Comparison of ENCODE assay signal across 17 cellular contexts in the genomic region with DNA sequence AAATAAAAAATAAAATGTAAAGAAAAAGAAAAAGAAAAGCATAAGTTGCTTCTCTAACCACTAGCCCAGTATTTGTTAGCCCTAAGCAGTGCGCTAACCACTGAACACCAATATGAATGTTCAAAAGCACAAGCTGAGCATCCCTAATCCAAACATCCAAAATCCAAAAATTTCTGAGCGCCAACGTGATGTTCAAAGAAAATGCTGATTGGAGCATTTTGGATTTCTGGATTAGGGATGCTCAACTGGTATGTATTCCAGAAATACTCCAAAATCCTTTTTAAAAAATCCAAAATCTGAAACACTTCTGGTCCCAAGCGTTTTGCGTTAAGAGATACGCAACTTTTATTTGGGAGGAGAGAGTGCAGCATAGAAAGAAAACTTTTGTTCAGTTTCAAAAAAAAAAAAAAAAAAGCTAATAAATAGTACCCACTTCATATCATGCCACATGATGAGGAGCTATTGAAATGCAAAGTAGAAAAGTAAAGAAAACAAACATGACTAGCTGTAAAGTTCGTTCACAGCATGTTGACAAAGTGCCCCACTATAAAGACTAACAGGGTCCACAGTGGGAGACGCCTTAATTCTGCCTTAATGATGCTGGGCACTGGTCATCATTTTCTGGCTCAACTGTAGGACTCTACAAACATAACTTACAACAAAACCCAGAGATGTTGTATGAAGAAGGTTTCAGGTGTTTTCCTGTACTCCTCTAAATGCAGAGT. TPM values are rescaled to one million over a fixed set of nuclear protein-coding genes. Genes with fewer than 3 reads are reported as not detected.
DNase-seq lines count a peak whose midpoint lies in the region; ATAC-seq and TF ChIP-seq lines count a peak whose summit lies in the region.
"Had no signal": no experiment of that assay in that cellular context is flagged by ENCODE, and none has a peak within 500 bp of the region (broad histone marks: within the 10 kb centered on the region; RNA-seq: fewer than 3 reads in every experiment).

No MANE protein-coding gene starts in this region.

- TF ChIP-seq POLR2A in sigmoid colon (IDR thresholded peaks at IDR 0.05), result no peak

- H3K27me3 ChIP-seq in left ventricle myocardium inferior (ENCODE audit: low read depth), result no peaks in the 10 kb centered on the region
- no peaks in the 10 kb centered on the region for H3K27me3 ChIP-seq in sigmoid colon
- H3K27me3 ChIP-seq: brain microvascular endothelial cell had no signal

- no peak overlapping the region for H3K4me3 Mint-ChIP-seq in activated T-cell treated with anti-CD3 and anti-CD28 coated beads, Interleukin-2, amount 50 U/mL, for 4 hours
- H3K4me3 Mint-ChIP-seq: effector memory CD8-positive, alpha-beta T cell; naive thymus-derived CD4-positive, alpha-beta T cell had no signal

- H3K9me3 ChIP-seq in left ventricle myocardium inferior (replicated peaks) (no peaks in the 10 kb centered on the region), sigmoid colon (no peaks in the 10 kb centered on the region)

- intact Hi-C loops in left ventricle myocardium inferior (cut with micrococcal nuclease), result no loop called here
- intact Hi-C loops in left cardiac atrium (cut with DNase I), result no loop called here
- intact Hi-C loops in sigmoid colon (cut with DNase I), result no loop called here

- TF ChIP-seq EP300 in sigmoid colon (IDR thresholded peaks at IDR 0.05), result no peak

- H3K27ac ChIP-seq in left ventricle myocardium inferior (replicated peaks), result peak overlapping the region; percentile 81
- peak overlapping the region; percentile 34 for H3K27ac ChIP-seq in epithelial cell of prostate
- peak overlapping the region; percentile 38 to 62 (median 50) for H3K27ac ChIP-seq in sigmoid colon
- H3K27ac ChIP-seq: brain microvascular endothelial cell had no signal

- H3K4me1 ChIP-seq in left ventricle myocardium inferior (peaks cover 31% of the 10 kb centered on the region), sigmoid colon (peaks cover 0 to 31% (median 24%) of the 10 kb centered on the region in 4 donors)

- H3K36me3 Mint-ChIP-seq in activated T-cell treated with anti-CD3 and anti-CD28 coated beads, Interleukin-2, amount 50 U/mL, for 4 hours (ENCODE audit: insufficient read depth), result peaks cover 8% of the 10 kb centered on the region

- no peaks in the 10 kb centered on the region for H3K9me3 Mint-ChIP-seq in activated T-cell treated with anti-CD3 and anti-CD28 coated beads, Interleukin-2, amount 50 U/mL, for 4 hours
- H3K9me3 Mint-ChIP-seq: effector memory CD8-positive, alpha-beta T cell; naive thymus-derived CD4-positive, alpha-beta T cell had no signal

- DNase-seq in left ventricle myocardium inferior (no peak), left cardiac atrium (no peak), epithelial cell of prostate (ENCODE audit: low read depth, low spot score) (no peak), sigmoid colon (no peak), NCI-H2196 treated with DMSO at 0.1 percent for 48 hours (lab: John Stamatoyannopoulos, UW; ENCODE audit: unreplicated experiment) (no peak), AG20443 (ENCODE audit: low spot score) (no peak)
- DNase-seq in activated CD8-positive, alpha-beta memory T cell treated with anti-CD3 and anti-CD28 coated beads, Interleukin-2, amount 50 U/mL, for 4 hours, result no peak
- DNase-seq in activated T-cell treated with anti-CD3 and anti-CD28 coated beads, Interleukin-2, amount 50 U/mL, for 4 hours, result no peak
- DNase-seq: activated CD4-positive, alpha-beta T cell treated with anti-CD3 and anti-CD28 coated beads, Interleukin-2, amount 50 U/mL, for 1 hour; activated naive CD4-positive, alpha-beta T cell treated with anti-CD3 and anti-CD28 coated beads, Interleukin-2, amount 50 U/mL, for 16 hours; activated T-cell treated with anti-CD3 and anti-CD28 coated beads, Interleukin-2, amount 50 U/mL, for 1 hour; DMS79 treated with DMSO at 0.1 percent for 48 hours; effector memory CD8-positive, alpha-beta T cell; naive thymus-derived CD4-positive, alpha-beta T cell; NCI-H187 had no signal

- WGBS in sigmoid colon, 2 donors, result 72 to 87% methylated on average over 8 of the region's 8 CpGs

- ATAC-seq in left cardiac atrium, result no peak
- no peak for ATAC-seq in activated T-cell treated with anti-CD3 and anti-CD28 coated beads, Interleukin-2, amount 50 U/mL, for 4 hours
- ATAC-seq: effector memory CD8-positive, alpha-beta T cell; HCT116; naive thymus-derived CD4-positive, alpha-beta T cell had no signal

- no peaks in the 10 kb centered on the region for H3K27me3 Mint-ChIP-seq in activated T-cell treated with anti-CD3 and anti-CD28 coated beads, Interleukin-2, amount 50 U/mL, for 4 hours (ENCODE audit: low read depth)
- H3K27me3 Mint-ChIP-seq: effector memory CD8-positive, alpha-beta T cell; naive thymus-derived CD4-positive, alpha-beta T cell had no signal

- H3K36me3 ChIP-seq in left ventricle myocardium inferior (peaks cover 11% of the 10 kb centered on the region), sigmoid colon (no peaks in the 10 kb centered on the region)
- H3K36me3 ChIP-seq: brain microvascular endothelial cell had no signal

- TF ChIP-seq CTCF in left ventricle myocardium inferior (IDR thresholded peaks at IDR 0.05; ENCODE audit: borderline replicate concordance) (no peak), sigmoid colon (IDR thresholded peaks at IDR 0.05) (no peak)

- no peak overlapping the region for H3K4me3 ChIP-seq in left ventricle myocardium inferior
- no peak overlapping the region for H3K4me3 ChIP-seq in sigmoid colon

- peaks cover 14% of the 10 kb centered on the region for H3K4me1 Mint-ChIP-seq in activated T-cell treated with anti-CD3 and anti-CD28 coated beads, Interleukin-2, amount 50 U/mL, for 4 hours (ENCODE audit: low read depth)

RNA-seq across cellular contexts. Expression of gene EDC3, which starts 32.4 kb away (rescaled TPM):
- total RNA-seq in left ventricle myocardium inferior (17.2 TPM), left cardiac atrium (10 to 100 TPM; 19.7 to 19.8 TPM), sigmoid colon (10 to 100 TPM; 11.7 to 20.2 (median 17.7) TPM)
- 10 to 100 TPM; 11.6 to 22.0 (median 12.0) TPM for polyA plus RNA-seq in sigmoid colon
- total RNA-seq in activated T-cell treated with anti-CD3 and anti-CD28 coated beads, Interleukin-2, amount 50 U/mL, for 4 hours, result 10 to 100 TPM; 52.2 to 57.1 (median 56.6) TPM

RNA-seq across cellular contexts. Expression of gene CLK3, which starts 47.8 kb away (rescaled TPM):
- total RNA-seq in left ventricle myocardium inferior (53.1 TPM), left cardiac atrium (10 to 100 TPM; 44.2 to 44.3 TPM), sigmoid colon (100 to 1,000 TPM in 3 of 4 donors, 10 to 100 TPM in 1; 73.1 to 124 (median 115) TPM)
- 10 to 100 TPM; 59.5 to 75.5 (median 60.1) TPM for polyA plus RNA-seq in sigmoid colon
- total RNA-seq in activated T-cell treated with anti-CD3 and anti-CD28 coated beads, Interleukin-2, amount 50 U/mL, for 4 hours, result 10 to 100 TPM; 74.0 to 78.2 (median 74.8) TPM
